ENCODE assay signal across 20 cellular contexts in the genomic region with DNA sequence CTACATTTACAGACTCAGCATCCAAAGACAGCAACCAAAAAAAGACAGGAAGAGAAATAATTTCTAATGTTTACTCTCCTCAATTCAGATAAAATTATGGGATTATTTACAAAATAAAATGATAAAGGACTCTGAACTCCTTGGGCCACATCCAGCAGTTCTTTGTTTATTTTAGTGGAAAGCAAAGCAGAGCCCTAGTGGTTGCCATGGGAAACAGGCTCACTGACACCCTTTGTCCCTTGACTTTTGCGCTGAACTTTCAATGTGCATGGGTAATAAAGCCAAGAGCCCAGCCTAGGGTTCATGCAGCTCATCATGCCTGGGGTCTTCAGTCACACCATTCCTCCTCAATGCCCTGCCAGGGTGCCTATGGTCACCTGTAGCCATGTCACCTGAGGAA.
DNase-seq lines count a peak whose midpoint lies in the region; ATAC-seq and TF ChIP-seq lines count a peak whose summit lies in the region.
"Had no signal": no experiment of that assay in that cellular context is flagged by ENCODE, and none has a peak within 500 bp of the region (broad histone marks: within the 10 kb centered on the region; RNA-seq: fewer than 3 reads in every experiment).

No MANE protein-coding gene starts in this region.

- peaks cover 21% of the 10 kb centered on the region for H3K4me1 Mint-ChIP-seq in neural progenitor cell
- H3K4me1 Mint-ChIP-seq: activated naive CD8-positive, alpha-beta T cell treated with anti-CD3 and anti-CD28 coated beads, Interleukin-2, amount 50 U/mL, for 24 hours; activated T-helper 17 cell treated with anti-CD3 and anti-CD28 coated beads, Interleukin-2, amount 50 U/mL, for 72 hours had no signal

- no peak overlapping the region for H3K27ac ChIP-seq in colonic mucosa
- H3K27ac ChIP-seq in neural progenitor cell: no peak overlapping the region
- no peak overlapping the region for H3K27ac ChIP-seq in upper lobe of left lung
- H3K27ac ChIP-seq: suprapubic skin had no signal

- peak overlapping the region; percentile 40 for H3K27ac Mint-ChIP-seq in neural progenitor cell
- H3K27ac Mint-ChIP-seq: activated naive CD8-positive, alpha-beta T cell treated with anti-CD3 and anti-CD28 coated beads, Interleukin-2, amount 50 U/mL, for 24 hours; activated T-helper 17 cell treated with anti-CD3 and anti-CD28 coated beads, Interleukin-2, amount 50 U/mL, for 72 hours had no signal

- no peaks in the 10 kb centered on the region for H3K79me2 ChIP-seq in neural progenitor cell (ENCODE audit: low read depth)

- H3K9ac ChIP-seq in colonic mucosa (ENCODE audit: low read depth in 2 of 2, low read length in 2 of 2) (no peak overlapping the region), neural progenitor cell (no peak overlapping the region)

- no peak for TF ChIP-seq EP300 in upper lobe of left lung (IDR thresholded peaks at IDR 0.05)

- intact Hi-C loops in colonic mucosa (cut with DNase I): no loop called here

- no peak for ATAC-seq in upper lobe of left lung (ENCODE audit: low FRiP score in 2 of 2)
- ATAC-seq: activated naive CD8-positive, alpha-beta T cell treated with anti-CD3 and anti-CD28 coated beads, Interleukin-2, amount 50 U/mL, for 24 hours; activated T-helper 17 cell treated with anti-CD3 and anti-CD28 coated beads, Interleukin-2, amount 50 U/mL, for 72 hours; left colon had no signal

- H3F3A ChIP-seq in neural progenitor cell (ENCODE audit: low read depth): no peaks in the 10 kb centered on the region

- H3K4me3 Mint-ChIP-seq in neural progenitor cell: no peak overlapping the region
- H3K4me3 Mint-ChIP-seq: activated naive CD8-positive, alpha-beta T cell treated with anti-CD3 and anti-CD28 coated beads, Interleukin-2, amount 50 U/mL, for 24 hours; activated T-helper 17 cell treated with anti-CD3 and anti-CD28 coated beads, Interleukin-2, amount 50 U/mL, for 72 hours had no signal

- H3K36me3 Mint-ChIP-seq in neural progenitor cell: no peaks in the 10 kb centered on the region

- peaks cover 8% of the 10 kb centered on the region for H3K27me3 Mint-ChIP-seq in neural progenitor cell (ENCODE audit: insufficient read depth, low read depth)
- H3K27me3 Mint-ChIP-seq: activated naive CD8-positive, alpha-beta T cell treated with anti-CD3 and anti-CD28 coated beads, Interleukin-2, amount 50 U/mL, for 24 hours; activated T-helper 17 cell treated with anti-CD3 and anti-CD28 coated beads, Interleukin-2, amount 50 U/mL, for 72 hours had no signal

- H3K4me1 ChIP-seq in colonic mucosa: no peaks in the 10 kb centered on the region
- peaks cover 18% of the 10 kb centered on the region for H3K4me1 ChIP-seq in neural progenitor cell
- no peaks in the 10 kb centered on the region for H3K4me1 ChIP-seq in upper lobe of left lung
- H3K4me1 ChIP-seq: suprapubic skin had no signal

- 62 to 69% methylated on average over 1 of the region's 1 CpG for WGBS in upper lobe of left lung, 2 donors

- no peak overlapping the region for H3K4me2 ChIP-seq in neural progenitor cell

- no peak overlapping the region for H2AFZ ChIP-seq in neural progenitor cell (replicated peaks)

- DNase-seq in DMS153 (lab: John Stamatoyannopoulos, UW) (peak; percentile 20), LNCaP clone FGC (ENCODE audit: low read depth) (peak; percentile 25), colonic mucosa (peak; percentile 21), neural progenitor cell (ENCODE audit: low spot score) (peak; percentile 32), NCI-H1694 treated with DMSO at 0.1 percent for 48 hours (lab: John Stamatoyannopoulos, UW) (no peak), upper lobe of left lung (no peak), NCI-H128 (lab: John Stamatoyannopoulos, UW; ENCODE audit: unreplicated experiment) (no peak)
- DNase-seq: activated CD4-positive, CD25-positive, alpha-beta regulatory T cell; activated naive CD8-positive, alpha-beta T cell treated with anti-CD3 and anti-CD28 coated beads, Interleukin-2, amount 50 U/mL, for 24 hours; central memory CD4-positive, alpha-beta T cell; GOT3; Kasumi-1; left colon; NCI-H146; NCI-H510A; Right ventricle myocardium superior; stimulated activated CD4-positive, alpha-beta T cell treated with anti-CD3 and anti-CD28 coated beads, Interleukin-4, amount 100 ng/mL, for 24 hours; T-helper 2 cell had no signal

- peak; percentile 20; the same call in 1 of the 2 replicates for TF ChIP-seq CTCF in LNCaP clone FGC (IDR thresholded peaks at IDR 0.05; ENCODE audit: control insufficient read depth, extremely low read depth, insufficient read depth)
- no peak for TF ChIP-seq CTCF in colonic mucosa (IDR thresholded peaks at IDR 0.05)
- TF ChIP-seq CTCF in neural progenitor cell (IDR thresholded peaks at IDR 0.05): peak; percentile 37
- TF ChIP-seq CTCF in upper lobe of left lung (IDR thresholded peaks at IDR 0.05): no peak

- H3K36me3 ChIP-seq in colonic mucosa: no peaks in the 10 kb centered on the region
- H3K36me3 ChIP-seq in neural progenitor cell: no peaks in the 10 kb centered on the region
- no peaks in the 10 kb centered on the region for H3K36me3 ChIP-seq in upper lobe of left lung
- H3K36me3 ChIP-seq: suprapubic skin had no signal

- H3K9me3 Mint-ChIP-seq in neural progenitor cell: no peaks in the 10 kb centered on the region
- H3K9me3 Mint-ChIP-seq: activated naive CD8-positive, alpha-beta T cell treated with anti-CD3 and anti-CD28 coated beads, Interleukin-2, amount 50 U/mL, for 24 hours; activated T-helper 17 cell treated with anti-CD3 and anti-CD28 coated beads, Interleukin-2, amount 50 U/mL, for 72 hours had no signal

- H3K4me3 ChIP-seq in LNCaP clone FGC (ENCODE audit: low read depth, low read length): no peak overlapping the region
- no peak overlapping the region for H3K4me3 ChIP-seq in colonic mucosa
- no peak overlapping the region for H3K4me3 ChIP-seq in neural progenitor cell
- no peak overlapping the region for H3K4me3 ChIP-seq in upper lobe of left lung
- H3K4me3 ChIP-seq: suprapubic skin had no signal

- no peaks in the 10 kb centered on the region for H3K9me3 ChIP-seq in colonic mucosa
- no peaks in the 10 kb centered on the region for H3K9me3 ChIP-seq in neural progenitor cell (ENCODE audit: low read depth)
- no peaks in the 10 kb centered on the region for H3K9me3 ChIP-seq in upper lobe of left lung
- H3K9me3 ChIP-seq: suprapubic skin had no signal

- no peaks in the 10 kb centered on the region for H4K20me1 ChIP-seq in neural progenitor cell (ENCODE audit: low read depth)

- H3K27me3 ChIP-seq in colonic mucosa (no peaks in the 10 kb centered on the region), neural progenitor cell (no peaks in the 10 kb centered on the region), upper lobe of left lung (no peaks in the 10 kb centered on the region)
- H3K27me3 ChIP-seq: suprapubic skin had no signal

- TF ChIP-seq POLR2A in upper lobe of left lung (IDR thresholded peaks at IDR 0.05): no peak

Comparison
In these comparisons a context has a peak if more than half of its experiments do, and no peak if none do; other contexts are left out.
1. DNase-seq: peak in DMS153 (single experiment), LNCaP clone FGC (single experiment), colonic mucosa (single experiment) and neural progenitor cell (single experiment); none in NCI-H1694 treated with DMSO at 0.1 percent for 48 hours (single experiment), upper lobe of left lung (0 of 2) and NCI-H128 (single experiment).
2. CTCF ChIP-seq: peak in LNCaP clone FGC (single experiment) and neural progenitor cell (single experiment); none in colonic mucosa (single experiment) and upper lobe of left lung (0 of 6).